Comparison of ENCODE assay signal across 19 cellular contexts in genomic region chr11:117903505-117904382, GRCh38. TPM values are rescaled to one million over a fixed set of nuclear protein-coding genes. Genes with fewer than 3 reads are reported as not detected.
"Had no signal": no experiment of that assay in that cellular context is flagged by ENCODE, and none has a peak within 500 bp of the region (broad histone marks: within the 10 kb centered on the region; RNA-seq: fewer than 3 reads in every experiment).

No MANE protein-coding gene starts in this region.

- H3K27ac ChIP-seq: ascending aorta, esophagus muscularis mucosa, pancreas, stomach had no signal

- H3K9me3 Mint-ChIP-seq: activated CD4-positive, alpha-beta T cell treated with anti-CD3 and anti-CD28 coated beads, Interleukin-2, amount 10 ng/mL, durations not matched to agents 7 days and 5 days; activated naive CD8-positive, alpha-beta T cell treated with anti-CD3 and anti-CD28 coated beads, Interleukin-2, amount 50 U/mL, for 24 hours; T-helper 1 cell treated with Interleukin-12 subunit alpha and Interleukin-12 subunit beta and Interleukin-4 antibody, amounts not matched to agents 30 μg/mL and 1 μg/mL, for 36 hours had no signal

- DNase-seq: activated CD4-positive, alpha-beta T cell treated with anti-CD3 and anti-CD28 coated beads, Interleukin-2, amount 10 ng/mL, durations not matched to agents 7 days and 5 days; activated CD4-positive, CD25-positive, alpha-beta regulatory T cell; activated naive CD8-positive, alpha-beta T cell treated with anti-CD3 and anti-CD28 coated beads, Interleukin-2, amount 50 U/mL, for 24 hours; activated T-cell treated with anti-CD3 and anti-CD28 coated beads, Interleukin-2, amount 50 U/mL, for 48 hours; glutamatergic neuron; left colon; pancreas; stimulated activated CD4-positive, alpha-beta T cell treated with anti-CD3 and anti-CD28 coated beads, Interleukin-4, amount 100 ng/mL, for 4 hours; stomach had no signal

- H3K4me3 ChIP-seq: ascending aorta, esophagus muscularis mucosa, pancreas, stomach had no signal

- H3K36me3 ChIP-seq: ascending aorta, esophagus muscularis mucosa, pancreas, stomach had no signal

- H3K9me3 ChIP-seq: ascending aorta, esophagus muscularis mucosa, pancreas, stomach had no signal

- H3K4me1 ChIP-seq: ascending aorta, pancreas had no signal

- H3K27me3 Mint-ChIP-seq: activated CD4-positive, alpha-beta T cell treated with anti-CD3 and anti-CD28 coated beads, Interleukin-2, amount 10 ng/mL, durations not matched to agents 7 days and 5 days; activated naive CD8-positive, alpha-beta T cell treated with anti-CD3 and anti-CD28 coated beads, Interleukin-2, amount 50 U/mL, for 24 hours had no signal

- H3K4me3 Mint-ChIP-seq: activated CD4-positive, alpha-beta T cell treated with anti-CD3 and anti-CD28 coated beads, Interleukin-2, amount 10 ng/mL, durations not matched to agents 7 days and 5 days; activated naive CD8-positive, alpha-beta T cell treated with anti-CD3 and anti-CD28 coated beads, Interleukin-2, amount 50 U/mL, for 24 hours; T-helper 1 cell treated with Interleukin-12 subunit alpha and Interleukin-12 subunit beta and Interleukin-4 antibody, amounts not matched to agents 30 μg/mL and 1 μg/mL, for 36 hours had no signal

- H3K27me3 ChIP-seq: ascending aorta, esophagus muscularis mucosa, pancreas had no signal

- H3K27ac Mint-ChIP-seq: activated naive CD8-positive, alpha-beta T cell treated with anti-CD3 and anti-CD28 coated beads, Interleukin-2, amount 50 U/mL, for 24 hours; T-helper 1 cell treated with Interleukin-12 subunit alpha and Interleukin-12 subunit beta and Interleukin-4 antibody, amounts not matched to agents 30 μg/mL and 1 μg/mL, for 36 hours had no signal

RNA-seq across cellular contexts. Expression of gene TMPRSS13, which starts 25.5 kb away (rescaled TPM):
- total RNA-seq: ascending aorta, chondrocyte, esophagus muscularis mucosa, fibroblast of villous mesenchyme, lung microvascular endothelial cell, renal cortical epithelial cell, skeletal muscle tissue had no signal
- polyA plus RNA-seq: neural cell had no signal

RNA-seq across cellular contexts. Expression of gene FXYD6, which starts 27.3 kb away (rescaled TPM):
- total RNA-seq: activated CD4-positive, alpha-beta T cell treated with anti-CD3 and anti-CD28 coated beads, Interleukin-2, amount 10 ng/mL, durations not matched to agents 7 days and 5 days; bronchial epithelial cell; fibroblast of villous mesenchyme had no signal
